In genomic region chr13:75326173-75327131, GRCh38 we compare ENCODE assay signal across 8 cellular contexts.
A peak's percentile ranks its signal among the peaks of the same experiment; 100 is the strongest.
DNase-seq lines count a peak whose midpoint lies in the region; ATAC-seq and TF ChIP-seq lines count a peak whose summit lies in the region.

No MANE protein-coding gene starts in this region.

- intact Hi-C loops in left lung (cut with DNase I) = no loop called here

- peak overlapping the region; percentile 21 to 64 for H3K27ac ChIP-seq in left lung

- ATAC-seq in GM21825 (IDR thresholded peaks at IDR 0.05; ENCODE audit: unreplicated experiment) (peak; percentile 89), left lung (peak; percentile 72)

- no peaks in the 10 kb centered on the region for H3K36me3 ChIP-seq in left lung

- H3K4me3 ChIP-seq in left lung = peak overlapping the region in 1 of 2 donors; percentile 17

- H3K9me3 ChIP-seq in left lung = no peaks in the 10 kb centered on the region

- no peaks in the 10 kb centered on the region for H3K27me3 ChIP-seq in left lung

- peaks cover 0 to 9% of the 10 kb centered on the region in 2 donors for H3K4me1 ChIP-seq in left lung

- TF ChIP-seq CTCF in left lung (IDR thresholded peaks at IDR 0.05) = no peak

- peak; percentile 15 for DNase-seq in GF-D8 (lab: John Stamatoyannopoulos, UW)
- DNase-seq in NOMO-1 treated with DMSO at 0.1 percent for 48 hours (lab: John Stamatoyannopoulos, UW; ENCODE audit: unreplicated experiment) = peak; percentile 66
- DNase-seq in activated naive CD4-positive, alpha-beta T cell (lab: John Stamatoyannopoulos, UW) = peak; percentile 8 to 20 (median 13)
- no peak for DNase-seq in left lung
- peak; percentile 53 for DNase-seq in stimulated activated naive CD4-positive, alpha-beta T cell treated with Interleukin-2 at 50 U/mL for 16 hours (lab: John Stamatoyannopoulos, UW)
- DNase-seq in anterior cingulate cortex (lab: John Stamatoyannopoulos, UW) = no peak
- DNase-seq in UCSD-AML1 (lab: John Stamatoyannopoulos, UW; ENCODE audit: unreplicated experiment) = no peak

Comparison
In these comparisons a context has a peak if more than half of its experiments do, and no peak if none do; other contexts are left out.
1. DNase-seq: peak in GF-D8 (single experiment), NOMO-1 treated with DMSO at 0.1 percent for 48 hours (single experiment), activated naive CD4-positive, alpha-beta T cell (4 of 4) and stimulated activated naive CD4-positive, alpha-beta T cell treated with Interleukin-2 at 50 U/mL for 16 hours (single experiment); none in left lung (0 of 2), anterior cingulate cortex (0 of 58) and UCSD-AML1 (single experiment).